Comparison of ENCODE assay signal across 2 cellular contexts in the genomic region with DNA sequence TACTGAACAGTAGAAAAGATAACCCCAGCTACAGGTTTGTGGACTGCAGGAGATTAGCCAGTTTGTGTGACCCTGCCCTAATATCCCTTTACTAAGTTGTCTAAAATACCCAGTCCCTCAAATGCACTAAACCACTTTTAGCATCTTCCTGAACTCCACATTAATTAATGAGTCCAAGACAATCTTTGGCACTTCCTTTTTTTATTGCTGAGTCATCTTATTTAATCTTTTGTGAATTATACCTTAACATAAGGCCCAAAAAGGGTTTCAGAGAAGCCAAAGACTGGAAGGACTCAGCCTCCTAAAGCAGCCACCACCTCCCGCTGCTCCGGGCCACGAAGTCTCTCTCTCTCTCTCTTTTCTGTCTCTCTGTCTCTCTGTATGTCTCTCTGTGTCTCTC.
TF ChIP-seq lines count a peak whose summit lies in the region.

No MANE protein-coding gene starts in this region.

TF ChIP-seq in IMR-90, 13 proteins besides CTCF, POLR2A, EP300 and RAD21:
- peak; percentile 85 for TF ChIP-seq NFE2L2 (IDR thresholded peaks at IDR 0.05; ENCODE audit: low read depth, low read length)
- no peak for TF ChIP-seq MXI1 (IDR thresholded peaks at IDR 0.05; ENCODE audit: borderline replicate concordance, low read depth, low read length)
- TF ChIP-seq MAFK (IDR thresholded peaks at IDR 0.05; ENCODE audit: low read depth, low read length) = peak; percentile 99

TF ChIP-seq in H1, 55 proteins besides CTCF, POLR2A, EP300 and RAD21:
- no peak for TF ChIP-seq NRF1 (IDR thresholded peaks at IDR 0.05; ENCODE audit: low read depth, low read length)
- no peak for TF ChIP-seq RXRA (IDR thresholded peaks at IDR 0.05; ENCODE audit: insufficient read depth, low read depth, low read length)
- TF ChIP-seq, protein P1, sequence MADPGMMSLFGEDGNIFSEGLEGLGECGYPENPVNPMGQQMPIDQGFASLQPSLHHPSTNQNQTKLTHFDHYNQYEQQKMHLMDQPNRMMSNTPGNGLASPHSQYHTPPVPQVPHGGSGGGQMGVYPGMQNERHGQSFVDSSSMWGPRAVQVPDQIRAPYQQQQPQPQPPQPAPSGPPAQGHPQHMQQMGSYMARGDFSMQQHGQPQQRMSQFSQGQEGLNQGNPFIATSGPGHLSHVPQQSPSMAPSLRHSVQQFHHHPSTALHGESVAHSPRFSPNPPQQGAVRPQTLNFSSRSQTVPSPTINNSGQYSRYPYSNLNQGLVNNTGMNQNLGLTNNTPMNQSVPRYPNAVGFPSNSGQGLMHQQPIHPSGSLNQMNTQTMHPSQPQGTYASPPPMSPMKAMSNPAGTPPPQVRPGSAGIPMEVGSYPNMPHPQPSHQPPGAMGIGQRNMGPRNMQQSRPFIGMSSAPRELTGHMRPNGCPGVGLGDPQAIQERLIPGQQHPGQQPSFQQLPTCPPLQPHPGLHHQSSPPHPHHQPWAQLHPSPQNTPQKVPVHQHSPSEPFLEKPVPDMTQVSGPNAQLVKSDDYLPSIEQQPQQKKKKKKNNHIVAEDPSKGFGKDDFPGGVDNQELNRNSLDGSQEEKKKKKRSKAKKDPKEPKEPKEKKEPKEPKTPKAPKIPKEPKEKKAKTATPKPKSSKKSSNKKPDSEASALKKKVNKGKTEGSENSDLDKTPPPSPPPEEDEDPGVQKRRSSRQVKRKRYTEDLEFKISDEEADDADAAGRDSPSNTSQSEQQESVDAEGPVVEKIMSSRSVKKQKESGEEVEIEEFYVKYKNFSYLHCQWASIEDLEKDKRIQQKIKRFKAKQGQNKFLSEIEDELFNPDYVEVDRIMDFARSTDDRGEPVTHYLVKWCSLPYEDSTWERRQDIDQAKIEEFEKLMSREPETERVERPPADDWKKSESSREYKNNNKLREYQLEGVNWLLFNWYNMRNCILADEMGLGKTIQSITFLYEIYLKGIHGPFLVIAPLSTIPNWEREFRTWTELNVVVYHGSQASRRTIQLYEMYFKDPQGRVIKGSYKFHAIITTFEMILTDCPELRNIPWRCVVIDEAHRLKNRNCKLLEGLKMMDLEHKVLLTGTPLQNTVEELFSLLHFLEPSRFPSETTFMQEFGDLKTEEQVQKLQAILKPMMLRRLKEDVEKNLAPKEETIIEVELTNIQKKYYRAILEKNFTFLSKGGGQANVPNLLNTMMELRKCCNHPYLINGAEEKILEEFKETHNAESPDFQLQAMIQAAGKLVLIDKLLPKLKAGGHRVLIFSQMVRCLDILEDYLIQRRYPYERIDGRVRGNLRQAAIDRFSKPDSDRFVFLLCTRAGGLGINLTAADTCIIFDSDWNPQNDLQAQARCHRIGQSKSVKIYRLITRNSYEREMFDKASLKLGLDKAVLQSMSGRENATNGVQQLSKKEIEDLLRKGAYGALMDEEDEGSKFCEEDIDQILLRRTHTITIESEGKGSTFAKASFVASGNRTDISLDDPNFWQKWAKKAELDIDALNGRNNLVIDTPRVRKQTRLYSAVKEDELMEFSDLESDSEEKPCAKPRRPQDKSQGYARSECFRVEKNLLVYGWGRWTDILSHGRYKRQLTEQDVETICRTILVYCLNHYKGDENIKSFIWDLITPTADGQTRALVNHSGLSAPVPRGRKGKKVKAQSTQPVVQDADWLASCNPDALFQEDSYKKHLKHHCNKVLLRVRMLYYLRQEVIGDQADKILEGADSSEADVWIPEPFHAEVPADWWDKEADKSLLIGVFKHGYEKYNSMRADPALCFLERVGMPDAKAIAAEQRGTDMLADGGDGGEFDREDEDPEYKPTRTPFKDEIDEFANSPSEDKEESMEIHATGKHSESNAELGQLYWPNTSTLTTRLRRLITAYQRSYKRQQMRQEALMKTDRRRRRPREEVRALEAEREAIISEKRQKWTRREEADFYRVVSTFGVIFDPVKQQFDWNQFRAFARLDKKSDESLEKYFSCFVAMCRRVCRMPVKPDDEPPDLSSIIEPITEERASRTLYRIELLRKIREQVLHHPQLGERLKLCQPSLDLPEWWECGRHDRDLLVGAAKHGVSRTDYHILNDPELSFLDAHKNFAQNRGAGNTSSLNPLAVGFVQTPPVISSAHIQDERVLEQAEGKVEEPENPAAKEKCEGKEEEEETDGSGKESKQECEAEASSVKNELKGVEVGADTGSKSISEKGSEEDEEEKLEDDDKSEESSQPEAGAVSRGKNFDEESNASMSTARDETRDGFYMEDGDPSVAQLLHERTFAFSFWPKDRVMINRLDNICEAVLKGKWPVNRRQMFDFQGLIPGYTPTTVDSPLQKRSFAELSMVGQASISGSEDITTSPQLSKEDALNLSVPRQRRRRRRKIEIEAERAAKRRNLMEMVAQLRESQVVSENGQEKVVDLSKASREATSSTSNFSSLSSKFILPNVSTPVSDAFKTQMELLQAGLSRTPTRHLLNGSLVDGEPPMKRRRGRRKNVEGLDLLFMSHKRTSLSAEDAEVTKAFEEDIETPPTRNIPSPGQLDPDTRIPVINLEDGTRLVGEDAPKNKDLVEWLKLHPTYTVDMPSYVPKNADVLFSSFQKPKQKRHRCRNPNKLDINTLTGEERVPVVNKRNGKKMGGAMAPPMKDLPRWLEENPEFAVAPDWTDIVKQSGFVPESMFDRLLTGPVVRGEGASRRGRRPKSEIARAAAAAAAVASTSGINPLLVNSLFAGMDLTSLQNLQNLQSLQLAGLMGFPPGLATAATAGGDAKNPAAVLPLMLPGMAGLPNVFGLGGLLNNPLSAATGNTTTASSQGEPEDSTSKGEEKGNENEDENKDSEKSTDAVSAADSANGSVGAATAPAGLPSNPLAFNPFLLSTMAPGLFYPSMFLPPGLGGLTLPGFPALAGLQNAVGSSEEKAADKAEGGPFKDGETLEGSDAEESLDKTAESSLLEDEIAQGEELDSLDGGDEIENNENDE (IDR thresholded peaks at IDR 0.05; ENCODE audit: insufficient replicate concordance, low read length) = no peak
- TF ChIP-seq BRCA1 (IDR thresholded peaks at IDR 0.05; ENCODE audit: low read depth, low read length) = no peak
- TF ChIP-seq MAFK (IDR thresholded peaks at IDR 0.05; ENCODE audit: low read depth, low read length) = peak; percentile 92
- TF ChIP-seq ZNF274 (IDR thresholded peaks at IDR 0.05; ENCODE audit: borderline replicate concordance, extremely low read depth, low read length) = no peak
- TF ChIP-seq POU5F1 (IDR thresholded peaks at IDR 0.05; ENCODE audit: low read depth, low read length) = no peak
- TF ChIP-seq SIRT6 (IDR thresholded peaks at IDR 0.05; ENCODE audit: low read length) = no peak
- TF ChIP-seq CHD1 (IDR thresholded peaks at IDR 0.05; ENCODE audit: low read depth, low read length) = no peak
- TF ChIP-seq BACH1 (IDR thresholded peaks at IDR 0.05; ENCODE audit: low read length) = 0 out of 2 replicates have a peak, but pooled peaks have one; percentile 34
